ENCODE assay signal across 8 cellular contexts in the genomic region with DNA sequence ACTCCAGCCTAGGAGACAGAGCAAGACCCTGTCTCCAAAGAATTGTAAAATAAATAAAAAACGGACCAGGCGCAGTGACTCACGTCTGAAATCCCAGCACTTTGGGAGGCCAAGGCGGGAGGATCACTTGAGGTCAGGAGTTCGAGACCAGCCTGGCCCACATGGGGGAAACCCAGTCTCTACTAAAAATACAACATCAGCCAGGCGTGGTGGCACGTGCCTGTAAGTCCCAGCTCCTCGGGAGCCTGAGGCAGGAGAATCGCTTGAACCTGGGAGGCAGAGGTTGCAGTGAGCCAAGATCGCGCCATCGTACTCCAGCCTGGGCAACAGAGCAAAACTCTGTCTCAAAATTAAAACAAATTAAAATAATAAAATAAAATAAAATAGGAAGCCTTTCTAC. TPM values are rescaled to one million over a fixed set of nuclear protein-coding genes. Genes with fewer than 3 reads are reported as not detected.
A peak's percentile ranks its signal among the peaks of the same experiment; 100 is the strongest.
DNase-seq lines count a peak whose midpoint lies in the region; ATAC-seq and TF ChIP-seq lines count a peak whose summit lies in the region.
"Not testable (repeated sequence)": the region's sequence is repeated elsewhere in the genome, so short reads cannot be mapped to it uniquely, and the experiment has no call there.

No MANE protein-coding gene starts in this region.

- intact Hi-C loops in colonic mucosa (cut with DNase I): not testable (repeated sequence)
- intact Hi-C loops in right cardiac atrium (cut with DNase I): loop anchor here in 1 of 4 donors (10.0 kb wide), 1 partner anchor 61 kb away; no protein-coding TSS in a partner anchor

- not testable (repeated sequence) for H3K27me3 Mint-ChIP-seq in activated T-helper 17 cell treated with anti-CD3 and anti-CD28 coated beads, Interleukin-2, amount 50 U/mL, for 72 hours; nephron (ENCODE audit: low read depth); stimulated activated naive CD8-positive, alpha-beta T cell treated with anti-CD3 and anti-CD28 coated beads, Interleukin-15, Interleukin-2, amounts not matched to agents 100 ng/mL and 50 ng/mL, for 24 hours

- peak overlapping the region; percentile 77 for H3K4me3 ChIP-seq in BJ (ENCODE audit: low read depth, low read length)
- H3K4me3 ChIP-seq in HFF-Myc (replicated peaks; ENCODE audit: low read depth, low read length): peak overlapping the region; percentile 78
- peak overlapping the region; percentile 99 for H3K4me3 ChIP-seq in SJCRH30
- H3K4me3 ChIP-seq in colonic mucosa: peak overlapping the region; percentile 80
- peak overlapping the region; percentile 32 for H3K4me3 ChIP-seq in right cardiac atrium (ENCODE audit: low read length)

- peak overlapping the region; percentile 19 for H3K4me3 Mint-ChIP-seq in activated T-helper 17 cell treated with anti-CD3 and anti-CD28 coated beads, Interleukin-2, amount 50 U/mL, for 72 hours
- H3K4me3 Mint-ChIP-seq in nephron: peak overlapping the region; percentile 75 to 78 (median 75)
- H3K4me3 Mint-ChIP-seq in stimulated activated naive CD8-positive, alpha-beta T cell treated with anti-CD3 and anti-CD28 coated beads, Interleukin-15, Interleukin-2, amounts not matched to agents 100 ng/mL and 50 ng/mL, for 24 hours: peak overlapping the region; percentile 75

- H3K9me3 ChIP-seq in SJCRH30 (replicated peaks); colonic mucosa; right cardiac atrium (ENCODE audit: control insufficient read depth, low read length): not testable (repeated sequence)

- POLR2A ChIA-PET in BJ (lab: Charles Lee): not testable (repeated sequence)

- not testable (repeated sequence) for H3K9ac ChIP-seq in colonic mucosa (ENCODE audit: low read depth in 2 of 2, low read length in 2 of 2)

- H3K27ac Mint-ChIP-seq in activated T-helper 17 cell treated with anti-CD3 and anti-CD28 coated beads, Interleukin-2, amount 50 U/mL, for 72 hours; stimulated activated naive CD8-positive, alpha-beta T cell treated with anti-CD3 and anti-CD28 coated beads, Interleukin-15, Interleukin-2, amounts not matched to agents 100 ng/mL and 50 ng/mL, for 24 hours: not testable (repeated sequence)
- peak overlapping the region in 1 of 3 experiments; percentile 45 for H3K27ac Mint-ChIP-seq in nephron

- not testable (repeated sequence) for TF ChIP-seq CTCF in BJ (IDR thresholded peaks at IDR 0.05; ENCODE audit: insufficient read depth, low read depth, low read length); HFF-Myc (IDR thresholded peaks at IDR 0.05; ENCODE audit: low read depth, low read length, missing control alignments); colonic mucosa (IDR thresholded peaks at IDR 0.05); nephron (IDR thresholded peaks at IDR 0.05; ENCODE audit: unreplicated experiment in 3 of 3)

- CTCF ChIA-PET in BJ (lab: Yijun Ruan, JAX): not testable (repeated sequence)

- H3K36me3 Mint-ChIP-seq in activated T-helper 17 cell treated with anti-CD3 and anti-CD28 coated beads, Interleukin-2, amount 50 U/mL, for 72 hours (ENCODE audit: low read depth); nephron (ENCODE audit: low read depth); stimulated activated naive CD8-positive, alpha-beta T cell treated with anti-CD3 and anti-CD28 coated beads, Interleukin-15, Interleukin-2, amounts not matched to agents 100 ng/mL and 50 ng/mL, for 24 hours (ENCODE audit: low read depth): not testable (repeated sequence)

- not testable (repeated sequence) for DNase-seq in BJ (ENCODE audit: low read depth); HFF-Myc (ENCODE audit: extremely low read depth, low read depth); SJCRH30; colonic mucosa
- peak in 1 of 3 donors; percentile 40 for DNase-seq in right cardiac atrium

- not testable (repeated sequence) for H3K36me3 ChIP-seq in BJ (ENCODE audit: control insufficient read depth, insufficient read depth, low read length); SJCRH30; colonic mucosa

- 65% methylated on average over 12 of the region's 12 CpGs for WGBS in right cardiac atrium

- H3K9me3 Mint-ChIP-seq in activated T-helper 17 cell treated with anti-CD3 and anti-CD28 coated beads, Interleukin-2, amount 50 U/mL, for 72 hours; nephron; stimulated activated naive CD8-positive, alpha-beta T cell treated with anti-CD3 and anti-CD28 coated beads, Interleukin-15, Interleukin-2, amounts not matched to agents 100 ng/mL and 50 ng/mL, for 24 hours: not testable (repeated sequence)

- H3K27ac ChIP-seq in SJCRH30; colonic mucosa; right cardiac atrium (ENCODE audit: low read length): not testable (repeated sequence)

- ATAC-seq in activated T-helper 17 cell treated with anti-CD3 and anti-CD28 coated beads, Interleukin-2, amount 50 U/mL, for 72 hours (replicated peaks); right cardiac atrium: not testable (repeated sequence)

- H3K4me1 ChIP-seq in SJCRH30; colonic mucosa; right cardiac atrium (ENCODE audit: control insufficient read depth, insufficient read depth, low read length): not testable (repeated sequence)

- not testable (repeated sequence) for H3K4me1 Mint-ChIP-seq in activated T-helper 17 cell treated with anti-CD3 and anti-CD28 coated beads, Interleukin-2, amount 50 U/mL, for 72 hours; nephron
- peaks cover 15% of the 10 kb centered on the region for H3K4me1 Mint-ChIP-seq in stimulated activated naive CD8-positive, alpha-beta T cell treated with anti-CD3 and anti-CD28 coated beads, Interleukin-15, Interleukin-2, amounts not matched to agents 100 ng/mL and 50 ng/mL, for 24 hours (ENCODE audit: low read depth)

- H3K27me3 ChIP-seq in BJ (ENCODE audit: control insufficient read depth, insufficient read depth, low read length); SJCRH30; colonic mucosa; right cardiac atrium (ENCODE audit: control insufficient read depth, insufficient read depth): not testable (repeated sequence)

RNA-seq across cellular contexts. Expression of gene PPP2R3B, which starts 1.0 kb away (rescaled TPM):
- 8.6 and 14.9 TPM in 2 replicates for polyA plus RNA-seq in BJ (2011; rRNA removed)
- polyA minus RNA-seq in BJ (2011; rRNA and poly(A)+ RNA removed): 13.0 and 17.8 TPM in 2 replicates
- total RNA-seq in SJCRH30 (2014; rRNA removed; shearing (Covaris generic)): 29.2 and 29.8 TPM in 2 replicates
- 10 to 100 TPM; 19.3 to 22.6 TPM for total RNA-seq in activated T-helper 17 cell treated with anti-CD3 and anti-CD28 coated beads, Interleukin-2, amount 50 U/mL, for 72 hours
- 10 to 100 TPM in 1 of 2 donors, 1 to 10 TPM in 1; 8.7 to 22.9 TPM for total RNA-seq in colonic mucosa
- total RNA-seq in right cardiac atrium: 100 to 1,000 TPM; 101 to 163 (median 147) TPM
- polyA plus RNA-seq in right cardiac atrium: 114 TPM

Comparison
In these comparisons a context has a peak if more than half of its experiments do, and no peak if none do; other contexts are left out.
1. H3K4me3 ChIP-seq: peak in every context shown above with its lines; median percentile 99 in SJCRH30; 80 in colonic mucosa; 78 in HFF-Myc; 77 in BJ; 32 in right cardiac atrium.
2. H3K4me3 Mint-ChIP-seq: peak in every context shown above with its lines; median percentile 75 in nephron; 75 in stimulated activated naive CD8-positive, alpha-beta T cell treated with anti-CD3 and anti-CD28 coated beads, Interleukin-15, Interleukin-2, amounts not matched to agents 100 ng/mL and 50 ng/mL, for 24 hours; 19 in activated T-helper 17 cell treated with anti-CD3 and anti-CD28 coated beads, Interleukin-2, amount 50 U/mL, for 72 hours.